Comparison of ENCODE assay signal across 2 cellular contexts in genomic region chr18:77001041-77001440, GRCh38.
TF ChIP-seq lines count a peak whose summit lies in the region.

No MANE protein-coding gene starts in this region.

TF ChIP-seq in SK-N-SH treated with all-trans-retinoic acid at 6 μM for 48 hours, 23 proteins besides CTCF, POLR2A, EP300 and RAD21 (continued from another document):
- TF ChIP-seq CREB5 (CRISPR knock-in tag; IDR thresholded peaks at IDR 0.05; ENCODE audit: low read depth) (no peak), SNAI2 (CRISPR knock-in tag; IDR thresholded peaks at IDR 0.05) (no peak), TSHZ2 (CRISPR knock-in tag; IDR thresholded peaks at IDR 0.05) (no peak), ESRRG (CRISPR knock-in tag; IDR thresholded peaks at IDR 0.05) (no peak), RARB (CRISPR knock-in tag; IDR thresholded peaks at IDR 0.05) (no peak), CSRNP3 (CRISPR knock-in tag; IDR thresholded peaks at IDR 0.05) (no peak), ARNTL (CRISPR knock-in tag; IDR thresholded peaks at IDR 0.05; ENCODE audit: borderline replicate concordance, low read depth) (no peak), GLIS3 (CRISPR knock-in tag; IDR thresholded peaks at IDR 0.05) (no peak), CSDC2 (CRISPR knock-in tag; IDR thresholded peaks at IDR 0.05) (no peak), ZFP3 (CRISPR knock-in tag; IDR thresholded peaks at IDR 0.05) (no peak)

TF ChIP-seq in SK-N-SH, 30 proteins besides CTCF, POLR2A, EP300 and RAD21 (continued from another document):
- TF ChIP-seq PBX3 (IDR thresholded peaks at IDR 0.05) (no peak), EZH2phosphoT487 (IDR thresholded peaks at IDR 0.05; ENCODE audit: borderline replicate concordance, low read depth) (no peak), GATA2 (CRISPR knock-in tag; IDR thresholded peaks at IDR 0.05) (no peak), USF1 (IDR thresholded peaks at IDR 0.05; ENCODE audit: borderline replicate concordance, low read depth) (no peak)
